15 cellular contexts compared by ENCODE assay signal in the genomic region with DNA sequence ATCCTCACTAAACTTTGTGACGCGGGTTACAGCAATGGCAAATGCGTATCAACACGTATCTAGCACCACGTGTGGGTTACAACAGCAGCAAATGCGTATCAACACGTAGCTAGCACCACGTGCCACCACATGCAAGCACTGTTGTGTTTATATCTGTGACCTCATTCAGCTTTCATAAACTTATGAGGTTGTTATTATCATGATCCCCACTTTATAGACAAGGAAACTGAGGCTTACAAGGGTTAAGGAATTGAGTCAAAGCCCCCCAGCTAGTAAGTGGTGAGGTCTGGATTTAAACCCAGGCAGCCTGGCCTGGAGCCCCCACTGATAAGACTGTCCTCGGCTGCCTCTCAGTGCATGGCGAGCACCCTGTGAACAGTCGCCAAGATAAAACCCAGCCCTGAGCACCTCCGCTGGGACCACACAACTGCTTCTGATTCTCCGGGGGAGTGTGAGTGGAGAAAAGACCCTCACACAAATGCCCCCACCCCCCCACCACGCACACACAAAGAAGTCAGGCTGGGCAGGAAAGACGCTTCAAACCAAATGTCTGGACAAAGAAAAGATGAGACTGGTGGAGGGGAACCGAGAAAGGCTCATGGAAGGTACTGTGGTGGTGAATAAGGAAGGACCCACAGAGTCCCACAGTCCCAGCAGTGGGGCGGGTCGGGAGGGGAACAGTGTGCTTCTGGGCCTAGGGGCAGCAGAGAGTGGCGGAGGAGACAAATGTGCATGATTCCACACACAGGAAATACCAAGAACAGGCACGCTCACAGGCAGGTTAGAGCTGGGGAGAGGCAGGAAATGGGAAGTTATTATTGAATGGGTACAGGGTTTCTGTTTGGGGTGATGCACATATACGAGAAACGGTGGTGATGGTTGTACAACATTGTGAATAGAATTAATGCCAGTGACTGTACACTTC.
A peak's percentile ranks its signal among the peaks of the same experiment; 100 is the strongest.
DNase-seq lines count a peak whose midpoint lies in the region; ATAC-seq, FAIRE-seq and TF ChIP-seq lines count a peak whose summit lies in the region.
"Had no signal": no experiment of that assay in that cellular context is flagged by ENCODE, and none has a peak within 500 bp of the region (broad histone marks: within the 10 kb centered on the region; RNA-seq: fewer than 3 reads in every experiment).

No MANE protein-coding gene starts in this region.

- intact Hi-C loops in mammary epithelial cell (cut with micrococcal nuclease), result no loop called here
- intact Hi-C loops in breast epithelium (cut with DNase I; ENCODE audit: low total_unique reads), result no loop called here
- intact Hi-C loops in K562 (cut with micrococcal nuclease), result no loop called here
- intact Hi-C loops in upper lobe of right lung (cut with DNase I), result no loop called here

- H3K27ac ChIP-seq in mammary epithelial cell (ENCODE audit: insufficient read depth, low read depth, low read length), result no peak overlapping the region
- H3K27ac ChIP-seq in breast epithelium, result no peak overlapping the region
- H3K27ac ChIP-seq in K562 (ENCODE audit: extremely low read depth, low read depth, low read length), result no peak overlapping the region
- peak overlapping the region; percentile 73 for H3K27ac ChIP-seq in keratinocyte (ENCODE audit: control insufficient read depth, insufficient read depth, low read length)
- no peak overlapping the region for H3K27ac ChIP-seq in upper lobe of right lung
- H3K27ac ChIP-seq: parathyroid adenoma had no signal

- no peaks in the 10 kb centered on the region for H3K9me3 ChIP-seq in mammary epithelial cell (replicated peaks; ENCODE audit: insufficient read depth, low read length)
- no peaks in the 10 kb centered on the region for H3K9me3 ChIP-seq in breast epithelium
- no peaks in the 10 kb centered on the region for H3K9me3 ChIP-seq in K562 (replicated peaks; ENCODE audit: control insufficient read depth, insufficient read depth, low read depth, low read length)
- H3K9me3 ChIP-seq in keratinocyte (ENCODE audit: control insufficient read depth, low read depth, low read length), result peaks cover 3% of the 10 kb centered on the region
- H3K9me3 ChIP-seq in upper lobe of right lung, result no peaks in the 10 kb centered on the region

- TF ChIP-seq RAD21 in K562 (CRISPR knock-in tag; conservative IDR thresholded peaks at IDR 0.05 in 1 of 2, IDR thresholded peaks at IDR 0.05 in 1 of 2), result no peak

- CTCF ChIA-PET in mammary epithelial cell (lab: Charles Lee; ENCODE audit: low non-redundant PET), result no interaction called here
- CTCF ChIA-PET in K562 (lab: Yijun Ruan, JAX; ENCODE audit: low intra/inter-chr PET ratio), result no interaction called here

- FAIRE-seq in K562 (lab: Jason Lieb, UNC) (no peak), keratinocyte (lab: Jason Lieb, UNC) (no peak)
- FAIRE-seq: D721Med had no signal

- ATAC-seq in K562, result no peak
- ATAC-seq in upper lobe of right lung, result no peak
- no peak for ATAC-seq in HG03565 (IDR thresholded peaks at IDR 0.05; ENCODE audit: unreplicated experiment)
- no peak for ATAC-seq in GM21447 (IDR thresholded peaks at IDR 0.05; ENCODE audit: unreplicated experiment)

- in situ Hi-C loops in mammary epithelial cell (cut with MboI; ENCODE audit: low sequenced_read_pairs in 2 of 2) (no loop called here), K562 (cut with MboI) (no loop called here)

- H3K9ac ChIP-seq in mammary epithelial cell (ENCODE audit: insufficient read depth, low read length) (no peak overlapping the region), K562 (ENCODE audit: insufficient read depth in 1 of 2, low read depth in 2 of 2, low read length in 2 of 2) (no peak overlapping the region; a peak in 1 of 4 replicates), keratinocyte (ENCODE audit: control insufficient read depth, extremely low read depth, insufficient read depth, low read length) (peak overlapping the region; percentile 31)
- H3K9ac ChIP-seq: parathyroid adenoma had no signal

- no peak for TF ChIP-seq EP300 in K562 (IDR thresholded peaks at IDR 0.05; ENCODE audit: low read length)

- no peak overlapping the region for H2AFZ ChIP-seq in mammary epithelial cell (ENCODE audit: low read depth, low read length)
- H2AFZ ChIP-seq in K562 (ENCODE audit: low read depth, low read length), result no peak overlapping the region
- no peak overlapping the region for H2AFZ ChIP-seq in keratinocyte (ENCODE audit: control insufficient read depth, low read length)
- H2AFZ ChIP-seq: parathyroid adenoma had no signal

- H3K27me3 ChIP-seq in mammary epithelial cell (ENCODE audit: insufficient read depth, low read length) (no peaks in the 10 kb centered on the region), breast epithelium (no peaks in the 10 kb centered on the region), K562 (ENCODE audit: control insufficient read depth in 2 of 2, insufficient read depth in 2 of 2, low read length in 2 of 2) (no peaks in the 10 kb centered on the region; a peak in 1 of 5 replicates), keratinocyte (ENCODE audit: control insufficient read depth, extremely low read depth, insufficient read depth, low read length) (no peaks in the 10 kb centered on the region), upper lobe of right lung (no peaks in the 10 kb centered on the region)

- peak; percentile 69 for DNase-seq in mammary epithelial cell
- DNase-seq in breast epithelium (ENCODE audit: low spot score in 2 of 2), result no peak
- no peak for DNase-seq in K562 (ENCODE audit: extremely low read depth in 1 of 4, low spot score in 3 of 4)
- DNase-seq in keratinocyte (ENCODE audit: low read depth, low spot score), result peak; percentile 45
- peak; percentile 45 for DNase-seq in upper lobe of right lung
- DNase-seq in foreskin fibroblast, result no peak
- DNase-seq: activated naive CD4-positive, alpha-beta T cell treated with anti-CD3 and anti-CD28 coated beads, Interleukin-2, amount 10 ng/mL, durations not matched to agents 7 days and 5 days; erythroblast; hypothalamus; NCI-H1105; NCI-H524 had no signal

- H3K4me3 ChIP-seq in mammary epithelial cell (replicated peaks in 1 of 3; ENCODE audit: insufficient read depth in 1 of 3, low read depth in 2 of 3, low read length in 3 of 3), result no peak overlapping the region
- H3K4me3 ChIP-seq in breast epithelium, result no peak overlapping the region
- no peak overlapping the region for H3K4me3 ChIP-seq in K562
- no peak overlapping the region for H3K4me3 ChIP-seq in keratinocyte (ENCODE audit: control insufficient read depth in 2 of 3, extremely low read depth in 1 of 3, insufficient read depth in 2 of 3, low read depth in 1 of 3, low read length in 3 of 3)
- H3K4me3 ChIP-seq in upper lobe of right lung, result no peak overlapping the region
- H3K4me3 ChIP-seq in foreskin fibroblast (ENCODE audit: low read depth in 1 of 2, low read length in 2 of 2), result no peak overlapping the region

- TF ChIP-seq CTCF in mammary epithelial cell (conservative IDR thresholded peaks at IDR 0.05 in 1 of 2, IDR thresholded peaks at IDR 0.05 in 1 of 2; ENCODE audit: extremely low read depth in 1 of 2, insufficient read depth in 1 of 2, low read depth in 1 of 2, low read length in 2 of 2) (no peak), breast epithelium (IDR thresholded peaks at IDR 0.05) (no peak), K562 (IDR thresholded peaks at IDR 0.05 in 2 of 3, conservative IDR thresholded peaks at IDR 0.05 in 1 of 3; ENCODE audit: insufficient read depth in 2 of 3, low read depth in 1 of 3, low read length in 3 of 3) (no peak), keratinocyte (optimal IDR thresholded peaks at IDR 0.05 in 1 of 3, IDR thresholded peaks at IDR 0.05 in 1 of 3, conservative IDR thresholded peaks at IDR 0.05 in 1 of 3; ENCODE audit: extremely low read depth in 1 of 3, insufficient read depth in 2 of 3, low read length in 3 of 3) (no peak), upper lobe of right lung (IDR thresholded peaks at IDR 0.05) (no peak), foreskin fibroblast (IDR thresholded peaks at IDR 0.05; ENCODE audit: low read depth, low read length) (no peak)

- peaks cover 27% of the 10 kb centered on the region for H3K4me1 ChIP-seq in mammary epithelial cell (ENCODE audit: insufficient read depth, low read length)
- no peaks in the 10 kb centered on the region for H3K4me1 ChIP-seq in breast epithelium
- peaks cover 5 to 11% of the 10 kb centered on the region in 2 experiments; a peak in 4 of 5 replicates for H3K4me1 ChIP-seq in K562 (replicated peaks in 1 of 2; ENCODE audit: control insufficient read depth in 2 of 2, insufficient read depth in 2 of 2, low read length in 2 of 2)
- peaks cover 37% of the 10 kb centered on the region for H3K4me1 ChIP-seq in keratinocyte (ENCODE audit: control insufficient read depth, extremely low read depth, insufficient read depth, low read length)
- peaks cover 10% of the 10 kb centered on the region for H3K4me1 ChIP-seq in upper lobe of right lung

- BruUV-seq in mammary epithelial cell (replicated peaks; lab: Mats Ljungman, UMichigan), result no TSS peak
- no TSS peak for BruUV-seq in K562 (replicated peaks; lab: Mats Ljungman, UMichigan)

- dilution Hi-C loops in mammary epithelial cell (cut with HindIII; ENCODE audit: low sequenced_read_pairs), result no loop called here
- dilution Hi-C loops in keratinocyte (cut with MboI; ENCODE audit: extremely low pct_ligation_motif_present, low sequenced_read_pairs), result no loop called here

- POLR2A ChIA-PET in K562 (lab: Yijun Ruan, JAX), result interaction anchor here (0.6 kb wide), 1 partner anchor 403 kb away, joined by 3 read pairs; no protein-coding TSS in a partner anchor

- H3K36me3 ChIP-seq in mammary epithelial cell (ENCODE audit: insufficient read depth, low read length), result no peaks in the 10 kb centered on the region
- no peaks in the 10 kb centered on the region for H3K36me3 ChIP-seq in breast epithelium
- H3K36me3 ChIP-seq in K562 (ENCODE audit: control insufficient read depth, insufficient read depth, low read length), result no peaks in the 10 kb centered on the region
- H3K36me3 ChIP-seq in keratinocyte (ENCODE audit: control insufficient read depth in 2 of 2, extremely low read depth in 1 of 2, insufficient read depth in 2 of 2, low read length in 2 of 2), result no peaks in the 10 kb centered on the region
- H3K36me3 ChIP-seq in upper lobe of right lung, result no peaks in the 10 kb centered on the region

- WGBS in mammary epithelial cell (ENCODE audit: low coverage, missing lambda C conversion rate), result 77% methylated on average over 17 of the region's 22 CpGs
- WGBS in K562 (ENCODE audit: insufficient coverage, low coverage, missing lambda C conversion rate), result 71% methylated on average over 17 of the region's 22 CpGs

- H4K20me1 ChIP-seq in mammary epithelial cell (ENCODE audit: insufficient read depth, low read length) (no peaks in the 10 kb centered on the region), K562 (replicated peaks; ENCODE audit: control insufficient read depth, insufficient read depth, low read length) (no peaks in the 10 kb centered on the region), keratinocyte (ENCODE audit: control insufficient read depth, extremely low read depth, insufficient read depth, low read length) (no peaks in the 10 kb centered on the region)

- H3K79me2 ChIP-seq in mammary epithelial cell (ENCODE audit: insufficient read depth, low read length) (no peaks in the 10 kb centered on the region), K562 (ENCODE audit: control insufficient read depth, insufficient read depth, low read length) (no peaks in the 10 kb centered on the region), keratinocyte (ENCODE audit: control insufficient read depth, insufficient read depth, low read length) (no peaks in the 10 kb centered on the region)

- H3K9me1 ChIP-seq in K562 (ENCODE audit: control insufficient read depth, insufficient read depth, low read length) (no peaks in the 10 kb centered on the region), keratinocyte (ENCODE audit: control insufficient read depth, extremely low read depth, insufficient read depth, low read length) (no peaks in the 10 kb centered on the region)

- H3K4me2 ChIP-seq in mammary epithelial cell (ENCODE audit: insufficient read depth, low read depth, low read length) (no peak overlapping the region), K562 (ENCODE audit: insufficient read depth, low read length) (no peak overlapping the region), keratinocyte (ENCODE audit: control insufficient read depth, extremely low read depth, insufficient read depth, low read depth, low read length) (peak overlapping the region; percentile 4)

- TF ChIP-seq POLR2A in breast epithelium (IDR thresholded peaks at IDR 0.05) (no peak), K562 (conservative IDR thresholded peaks at IDR 0.05) (no peak)

Comparison
In these comparisons a context has a peak if more than half of its experiments do, and no peak if none do; other contexts are left out.
1. DNase-seq: peak in mammary epithelial cell (single experiment), keratinocyte (single experiment) and upper lobe of right lung (single experiment); none in breast epithelium (0 of 2), K562 (0 of 4) and foreskin fibroblast (0 of 2).